Comparison of ENCODE assay signal across 17 cellular contexts in genomic region chr12:71691504-71692129, GRCh38. TPM values are rescaled to one million over a fixed set of nuclear protein-coding genes. Genes with fewer than 3 reads are reported as not detected.
DNase-seq lines count a peak whose midpoint lies in the region; ATAC-seq and TF ChIP-seq lines count a peak whose summit lies in the region.
"Had no signal": no experiment of that assay in that cellular context is flagged by ENCODE, and none has a peak within 500 bp of the region (broad histone marks: within the 10 kb centered on the region; RNA-seq: fewer than 3 reads in every experiment).

No MANE protein-coding gene starts in this region.

- no peak overlapping the region for H4K5ac ChIP-seq in mesendoderm (ENCODE audit: low read length)

- TF ChIP-seq CTCF in esophagus squamous epithelium (IDR thresholded peaks at IDR 0.05), result no peak

- 81 to 84% methylated on average over 4 of the region's 4 CpGs for WGBS in esophagus squamous epithelium, 2 donors
- no CpG with 5 or more reads among the region's 4 CpGs for WGBS in mesendoderm (ENCODE audit: extremely low coverage, insufficient coverage, low lambda C conversion rate)

- ATAC-seq in GM21423 (IDR thresholded peaks at IDR 0.05; ENCODE audit: unreplicated experiment), result no peak
- ATAC-seq: activated CD8-positive, alpha-beta T cell treated with anti-CD3 and anti-CD28 coated beads, Interleukin-2, amount 10 ng/mL, durations not matched to agents 7 days and 5 days had no signal

- H3K4me2 ChIP-seq in mesendoderm (ENCODE audit: low read length), result no peak overlapping the region

- no peak overlapping the region for H2BK5ac ChIP-seq in mesendoderm (ENCODE audit: low read length)

- H3K4me3 ChIP-seq in esophagus squamous epithelium (no peak overlapping the region), mesendoderm (ENCODE audit: low read length) (no peak overlapping the region)
- H3K4me3 ChIP-seq: spleen, suprapubic skin had no signal

- H3K9ac ChIP-seq in mesendoderm (ENCODE audit: low read length), result no peak overlapping the region

- intact Hi-C loops in posterior cingulate gyrus (cut with DNase I), result no loop called here
- intact Hi-C loops in esophagus squamous epithelium (cut with DNase I), result no loop called here

- H3K36me3 ChIP-seq in esophagus squamous epithelium (peaks cover 0 to 5% (median 0%) of the 10 kb centered on the region in 3 donors), mesendoderm (ENCODE audit: control insufficient read depth, insufficient read depth, low read length) (no peaks in the 10 kb centered on the region)

- H3K56ac ChIP-seq in mesendoderm (ENCODE audit: low read length), result no peak overlapping the region

- no peak overlapping the region for H3K23ac ChIP-seq in mesendoderm (ENCODE audit: low read length)

- H3K9me3 ChIP-seq in esophagus squamous epithelium, result no peaks in the 10 kb centered on the region
- H3K9me3 ChIP-seq: Caco-2, spleen, suprapubic skin had no signal

- no peak overlapping the region for H3K18ac ChIP-seq in mesendoderm (ENCODE audit: low read length)

- DNase-seq in COLO668 (lab: John Stamatoyannopoulos, UW; ENCODE audit: unreplicated experiment) (peak; percentile 22), LHCN-M2 (ENCODE audit: low read depth) (peak; percentile 40), NCI-H524 treated with DMSO at 0.1 percent for 48 hours (lab: John Stamatoyannopoulos, UW) (peak; percentile 80), germinal center (ENCODE audit: low spot score) (peak; percentile 8), posterior cingulate gyrus (no peak), esophagus squamous epithelium (lab: John Stamatoyannopoulos, UW) (no peak), mesendoderm (no peak)
- DNase-seq: activated CD8-positive, alpha-beta T cell treated with anti-CD3 and anti-CD28 coated beads, Interleukin-2, amount 10 ng/mL, durations not matched to agents 7 days and 5 days; activated effector memory CD4-positive, alpha-beta T cell treated with anti-CD3 and anti-CD28 coated beads, Interleukin-2, amount 50 U/mL, for 16 hours; Caco-2; effector memory CD4-positive, alpha-beta T cell; Kasumi-1; mesenchymal stem cell; nucleus accumbens; spleen had no signal

- no peak overlapping the region for H3K4ac ChIP-seq in mesendoderm (ENCODE audit: low read depth, low read length)

- no peaks in the 10 kb centered on the region for H3K79me1 ChIP-seq in mesendoderm (ENCODE audit: low read length)

- no peaks in the 10 kb centered on the region for H3K79me2 ChIP-seq in mesendoderm (ENCODE audit: control insufficient read depth, insufficient read depth, low read length)

- H4K8ac ChIP-seq in mesendoderm (ENCODE audit: low read depth, low read length), result no peak overlapping the region

- TF ChIP-seq POLR2A in esophagus squamous epithelium (IDR thresholded peaks at IDR 0.05), result no peak

- H2BK120ac ChIP-seq in mesendoderm (ENCODE audit: low read depth, low read length), result no peak overlapping the region

- H3K27me3 ChIP-seq in esophagus squamous epithelium, result no peaks in the 10 kb centered on the region
- no peaks in the 10 kb centered on the region for H3K27me3 ChIP-seq in mesendoderm (ENCODE audit: insufficient read depth, low read length, poor library complexity)
- H3K27me3 ChIP-seq: spleen, suprapubic skin had no signal

- H2AK5ac ChIP-seq in mesendoderm (ENCODE audit: low read length), result no peak overlapping the region

- H3K27ac ChIP-seq in esophagus squamous epithelium, result peak overlapping the region in 1 of 4 donors; percentile 12
- H3K27ac ChIP-seq in mesendoderm (ENCODE audit: low read depth, low read length), result no peak overlapping the region
- H3K27ac ChIP-seq: suprapubic skin had no signal

- H2BK15ac ChIP-seq in mesendoderm (replicated peaks; ENCODE audit: low read depth), result no peak overlapping the region

- H3K4me1 ChIP-seq in esophagus squamous epithelium, result peaks cover 14 to 90% (median 40%) of the 10 kb centered on the region in 3 donors
- H3K4me1 ChIP-seq in mesendoderm (ENCODE audit: control insufficient read depth, low read depth, low read length), result no peaks in the 10 kb centered on the region
- H3K4me1 ChIP-seq: Caco-2 had no signal

RNA-seq across cellular contexts. Expression of gene TMEM19, which starts 5.7 kb away (rescaled TPM):
- 46.6 and 53.1 TPM in 2 replicates for total RNA-seq in LHCN-M2 (2014; rRNA removed)
- 21.6 TPM for polyA plus RNA-seq in LHCN-M2 (2012)
- 10 to 100 TPM; 48.2 to 94.5 (median 68.4) TPM for total RNA-seq in esophagus squamous epithelium
- polyA plus RNA-seq in mesendoderm (2013, experiment 1 of 2), result 9.5 TPM
- 9.5 TPM for polyA plus RNA-seq in mesendoderm (2013, experiment 2 of 2)

RNA-seq across cellular contexts. Expression of gene THAP2, which starts 27.5 kb away (rescaled TPM):
- total RNA-seq in LHCN-M2 (2014; rRNA removed) (3.0 and 6.3 TPM in 2 replicates), esophagus squamous epithelium (10 to 100 TPM in 1 of 4 donors, 1 to 10 TPM in 3; 4.8 to 11.3 (median 6.0) TPM)
- polyA plus RNA-seq in LHCN-M2 (2012), result 2.2 TPM
- polyA plus RNA-seq in mesendoderm (2013, experiment 1 of 2), result 3.6 TPM
- polyA plus RNA-seq in mesendoderm (2013, experiment 2 of 2), result 3.3 TPM

RNA-seq across cellular contexts. Expression of gene ZFC3H1, which starts 28.0 kb away (rescaled TPM):
- total RNA-seq in LHCN-M2 (2014; rRNA removed) (7.2 and 15.3 TPM in 2 replicates), esophagus squamous epithelium (10 to 100 TPM; 17.7 to 60.8 (median 52.2) TPM)
- polyA plus RNA-seq in LHCN-M2 (2012), result 5.6 TPM
- polyA plus RNA-seq in mesendoderm (2013, experiment 1 of 2), result 11.0 TPM
- polyA plus RNA-seq in mesendoderm (2013, experiment 2 of 2), result 11.4 TPM

Comparison
In these comparisons a context has a peak if more than half of its experiments do, and no peak if none do; other contexts are left out.
1. DNase-seq: peak in COLO668 (single experiment), LHCN-M2 (single experiment), NCI-H524 treated with DMSO at 0.1 percent for 48 hours (single experiment) and germinal center (single experiment); none in posterior cingulate gyrus (0 of 10), esophagus squamous epithelium (single experiment) and mesendoderm (single experiment).